8 cellular contexts compared by ENCODE assay signal in genomic region chr1:170929835-170930554, GRCh38. TPM values are rescaled to one million over a fixed set of nuclear protein-coding genes. Genes with fewer than 3 reads are reported as not detected.
DNase-seq lines count a peak whose midpoint lies in the region; ATAC-seq, FAIRE-seq and TF ChIP-seq lines count a peak whose summit lies in the region.

No MANE protein-coding gene starts in this region.

- no peaks in the 10 kb centered on the region for H3K36me3 Mint-ChIP-seq in type B pancreatic cell

- TF ChIP-seq CTCF in A673 (conservative IDR thresholded peaks at IDR 0.05; ENCODE audit: low read depth, low read length) (peak; percentile 77), KMS-11 (conservative IDR thresholded peaks at IDR 0.05; ENCODE audit: low read depth, low read length) (peak; percentile 89), dorsolateral prefrontal cortex (IDR thresholded peaks at IDR 0.05 in 54 of 56, conservative IDR thresholded peaks at IDR 0.05 in 2 of 56; ENCODE audit: low read depth in 1 of 56, partially characterized antibody in 56 of 56) (peak; percentile 62 to 90 (median 78)), lung (IDR thresholded peaks at IDR 0.05; ENCODE audit: control extremely low read depth, extremely low read depth) (peak; percentile 56), type B pancreatic cell (conservative IDR thresholded peaks at IDR 0.05) (peak; percentile 86)

- H4K20me1 ChIP-seq in KMS-11 (ENCODE audit: insufficient read depth): no peaks in the 10 kb centered on the region

- H2AFZ ChIP-seq in KMS-11 (ENCODE audit: low read depth): peak overlapping the region; percentile 45

- peak; percentile 71 for DNase-seq in A673 (ENCODE audit: low spot score)
- DNase-seq in GM04503 (ENCODE audit: low read depth): peak; percentile 37
- DNase-seq in H54 (ENCODE audit: insufficient read length, low spot score): peak; percentile 34
- DNase-seq in RCC 7860 (ENCODE audit: low spot score): peak; percentile 35
- DNase-seq in dorsolateral prefrontal cortex: peak in 1 of 10 donors; percentile 7
- DNase-seq in lung (ENCODE audit: low spot score): peak; percentile 31
- no peak for DNase-seq in type B pancreatic cell (ENCODE audit: extremely low spot score, unreplicated experiment)

- POLR2A ChIA-PET in A673 (lab: Charles Lee; ENCODE audit: low non-redundant PET): no interaction called here

- H3K4me1 ChIP-seq in A673 (ENCODE audit: insufficient read depth, low read length, poor library complexity, severe bottlenecking) (no peaks in the 10 kb centered on the region), KMS-11 (ENCODE audit: low read depth, poor library complexity, severe bottlenecking) (peaks cover 7% of the 10 kb centered on the region), lung (ENCODE audit: control insufficient read depth in 2 of 2, insufficient read depth in 2 of 2, low read length in 2 of 2) (peaks cover 0 to 3% of the 10 kb centered on the region in 2 donors)

- H3K27ac ChIP-seq in A673 (ENCODE audit: low read depth, low read length, poor library complexity, severe bottlenecking) (no peak overlapping the region), KMS-11 (no peak overlapping the region), dorsolateral prefrontal cortex (peak overlapping the region in 27 of 59 donors; percentile 2 to 71 (median 29)), lung (ENCODE audit: low read depth in 1 of 2, low read length in 1 of 2) (peak overlapping the region in 1 of 2 donors; percentile 9)

- TF ChIP-seq POLR2A in H54 (IDR thresholded peaks at IDR 0.05; ENCODE audit: low read depth, low read length): no peak

- no peak overlapping the region for H3K9ac ChIP-seq in KMS-11

- 11 to 25% methylated on average over 7 of the region's 7 CpGs for WGBS in lung, 2 donors

- H3K9me3 Mint-ChIP-seq in type B pancreatic cell: no peaks in the 10 kb centered on the region

- H3K9me3 ChIP-seq in A673 (ENCODE audit: low read depth, low read length, poor library complexity, severe bottlenecking): no peaks in the 10 kb centered on the region
- no peaks in the 10 kb centered on the region for H3K9me3 ChIP-seq in lung (ENCODE audit: control insufficient read depth in 2 of 2, insufficient read depth in 1 of 2, low read length in 1 of 2)

- peak; percentile 89 for FAIRE-seq in H54 (lab: Jason Lieb, UNC)
- peak; percentile 21 for FAIRE-seq in RCC 7860 (lab: Jason Lieb, UNC)

- H3K27me3 ChIP-seq in A673 (replicated peaks; ENCODE audit: insufficient read depth, low read depth, low read length, poor library complexity) (peaks cover 8% of the 10 kb centered on the region), KMS-11 (ENCODE audit: insufficient read depth, low read depth) (no peaks in the 10 kb centered on the region), dorsolateral prefrontal cortex (no peaks in the 10 kb centered on the region), lung (ENCODE audit: control insufficient read depth, insufficient read depth) (no peaks in the 10 kb centered on the region)

- H3K4me1 Mint-ChIP-seq in type B pancreatic cell (ENCODE audit: unreplicated experiment): peaks cover 7% of the 10 kb centered on the region

- no peaks in the 10 kb centered on the region for H3K79me2 ChIP-seq in KMS-11 (ENCODE audit: insufficient read depth, low read depth)

- CTCF ChIA-PET in A673 (lab: Charles Lee): interaction anchor here (0.7 to 1.7 kb wide), 4 partner anchors 37 to 384 kb away, joined by 3 to 5 read pairs (median 3); partner anchors contain the start of gene FMO4

- no TSS peak for BruUV-seq in A673 (replicated peaks; lab: Mats Ljungman, UMichigan)

- no peak overlapping the region for H3K27ac Mint-ChIP-seq in type B pancreatic cell

- peak overlapping the region; percentile 61 for H3K4me3 Mint-ChIP-seq in type B pancreatic cell

- peak; percentile 86 for ATAC-seq in lung (ENCODE audit: insufficient read depth, low FRiP score)

- intact Hi-C loops in A673 (cut with micrococcal nuclease; ENCODE audit: unreplicated experiment) (loop anchor here (5.0 kb wide), 2 partner anchors 238 to 918 kb away; no protein-coding TSS in a partner anchor), dorsolateral prefrontal cortex (cut with DNase I) (no loop called here)

- H3K36me3 ChIP-seq in A673 (ENCODE audit: insufficient read depth, low read length, poor library complexity, severe bottlenecking) (no peaks in the 10 kb centered on the region), KMS-11 (ENCODE audit: insufficient read depth) (no peaks in the 10 kb centered on the region), lung (ENCODE audit: control insufficient read depth in 2 of 2, insufficient read depth in 2 of 2, low read length in 2 of 2) (no peaks in the 10 kb centered on the region)

- peak overlapping the region; percentile 3; the same call in 1 of the 2 replicates for H3K4me2 ChIP-seq in KMS-11

- no peak overlapping the region for H3K4me3 ChIP-seq in A673 (ENCODE audit: low read depth, low read length, poor library complexity, severe bottlenecking)
- no peak overlapping the region for H3K4me3 ChIP-seq in KMS-11 (IDR thresholded peaks at IDR 0.05; ENCODE audit: insufficient read depth, low read depth, low read length)
- H3K4me3 ChIP-seq in dorsolateral prefrontal cortex: peak overlapping the region in 5 of 59 donors; percentile 2 to 20 (median 10)
- H3K4me3 ChIP-seq in lung: no peak overlapping the region

- H3K27me3 Mint-ChIP-seq in type B pancreatic cell: no peaks in the 10 kb centered on the region

RNA-seq across cellular contexts. Expression of gene MROH9, which starts 5.3 kb away (rescaled TPM):
- total RNA-seq in A673 (2021): not detected in 2 replicates
- total RNA-seq in dorsolateral prefrontal cortex: not detected
- 10 to 100 TPM in 1 of 2 donors, 1 to 10 TPM in 1; 3.5 to 11.6 TPM for total RNA-seq in lung
- under 1 TPM; 0.49 to 0.71 TPM for polyA plus RNA-seq in lung
- not detected in 2 replicates for total RNA-seq in type B pancreatic cell (ENCODE audit: low replicate concordance)
